In the genomic region with DNA sequence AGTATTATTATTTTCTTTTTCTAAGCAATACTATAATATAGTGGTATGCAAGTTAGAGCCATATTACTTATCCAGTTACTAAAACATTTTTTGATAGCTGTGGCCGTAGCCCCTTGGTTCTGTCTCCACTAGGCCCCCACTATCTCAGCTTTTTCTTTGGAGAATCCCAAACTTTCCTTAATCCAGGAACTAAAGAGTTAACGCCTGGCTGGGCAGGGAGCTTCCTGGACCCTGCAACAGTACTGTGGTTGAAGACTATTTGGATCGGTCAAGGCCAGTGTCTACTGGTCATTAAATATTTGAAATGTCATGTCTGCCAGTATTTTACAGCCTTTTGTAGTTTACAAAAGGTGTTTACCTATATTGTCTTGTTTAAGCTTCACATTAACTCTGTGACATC, we compare ENCODE assay signal across 23 cellular contexts. TPM values are rescaled to one million over a fixed set of nuclear protein-coding genes. Genes with fewer than 3 reads are reported as not detected.
"Had no signal": no experiment of that assay in that cellular context is flagged by ENCODE, and none has a peak within 500 bp of the region (broad histone marks: within the 10 kb centered on the region; RNA-seq: fewer than 3 reads in every experiment).

No MANE protein-coding gene starts in this region.

- H2AFZ ChIP-seq: hepatocyte had no signal

- H3K36me3 ChIP-seq: esophagus muscularis mucosa, gastroesophageal sphincter, heart left ventricle, left ventricle myocardium inferior, lower lobe of right lung had no signal

- H3K4me2 ChIP-seq: hepatocyte had no signal

- H3K4me1 Mint-ChIP-seq: immature natural killer cell, memory B cell had no signal

- ATAC-seq: foreskin keratinocyte, gastroesophageal sphincter, heart left ventricle, left colon, left lobe of liver, lower lobe of right lung had no signal

- DNase-seq: dermis blood vessel endothelial cell; dorsolateral prefrontal cortex; effector CD4-positive, alpha-beta T cell; effector memory CD4-positive, alpha-beta T cell; foreskin keratinocyte; heart left ventricle; hypothalamus; immature natural killer cell; islet precursor cell; kidney; kidney glomerular epithelial cell; left colon; left ventricle myocardium inferior; lower lobe of right lung; mesendoderm; midbrain had no signal

- H3K27ac ChIP-seq: coronary artery, dorsolateral prefrontal cortex, esophagus muscularis mucosa, foreskin keratinocyte, gastroesophageal sphincter, heart left ventricle, hepatocyte, left ventricle myocardium inferior, lower lobe of right lung had no signal

- H3K4me3 ChIP-seq: coronary artery, dorsolateral prefrontal cortex, esophagus muscularis mucosa, gastroesophageal sphincter, heart left ventricle, hepatocyte, left ventricle myocardium inferior, lower lobe of right lung had no signal

- H3K79me2 ChIP-seq: hepatocyte had no signal

- H3K4me3 Mint-ChIP-seq: immature natural killer cell, memory B cell had no signal

- H3K36me3 Mint-ChIP-seq: immature natural killer cell had no signal

- H3K4me1 ChIP-seq: esophagus muscularis mucosa, foreskin keratinocyte, gastroesophageal sphincter, heart left ventricle, left ventricle myocardium inferior, lower lobe of right lung had no signal

- H3K27me3 ChIP-seq: dorsolateral prefrontal cortex, esophagus muscularis mucosa, gastroesophageal sphincter, hepatocyte had no signal

- H3K27ac Mint-ChIP-seq: immature natural killer cell, memory B cell had no signal

RNA-seq across cellular contexts. Expression of a gene that starts 20.0 kb away (rescaled TPM):
- total RNA-seq: lung microvascular endothelial cell had no signal
